ENCODE assay signal across 22 cellular contexts in genomic region chr13:43546821-43547220, GRCh38.
DNase-seq lines count a peak whose midpoint lies in the region; ATAC-seq and TF ChIP-seq lines count a peak whose summit lies in the region.
"Had no signal": no experiment of that assay in that cellular context is flagged by ENCODE, and none has a peak within 500 bp of the region (broad histone marks: within the 10 kb centered on the region; RNA-seq: fewer than 3 reads in every experiment).

No MANE protein-coding gene starts in this region.

- intact Hi-C loops in thyroid gland (cut with DNase I) = no loop called here
- intact Hi-C loops in CD8-positive, alpha-beta T cell (cut with DNase I, micrococcal nuclease) = no loop called here

- POLR2A ChIA-PET in CD8-positive, alpha-beta T cell (lab: Charles Lee) = no interaction called here

- H3K27ac ChIP-seq in thyroid gland = no peak overlapping the region
- H3K27ac ChIP-seq in CD8-positive, alpha-beta T cell (ENCODE audit: low read depth, low read length) = no peak overlapping the region
- H3K27ac ChIP-seq: BLaER1, HL-60, KMS-11, PC-9, SJCRH30 had no signal

- peaks cover 2% of the 10 kb centered on the region for H3K27me3 Mint-ChIP-seq in CD8-positive, alpha-beta T cell (ENCODE audit: low read depth)

- no peaks in the 10 kb centered on the region for H3K9me3 Mint-ChIP-seq in CD8-positive, alpha-beta T cell
- H3K9me3 Mint-ChIP-seq: CD4-positive, alpha-beta T cell; IgD-negative memory B cell; T-cell had no signal

- no peak for TF ChIP-seq POLR2A in thyroid gland (IDR thresholded peaks at IDR 0.05)

- ATAC-seq in CD8-positive, alpha-beta T cell = no peak
- no peak for ATAC-seq in GM19397 (IDR thresholded peaks at IDR 0.05; ENCODE audit: unreplicated experiment)
- ATAC-seq: T-cell had no signal

- no peak overlapping the region for H3K27ac Mint-ChIP-seq in CD8-positive, alpha-beta T cell
- H3K27ac Mint-ChIP-seq: CD4-positive, alpha-beta T cell; IgD-negative memory B cell; T-cell had no signal

- peaks cover 11 to 14% of the 10 kb centered on the region in 2 donors for H3K4me1 ChIP-seq in thyroid gland
- H3K4me1 ChIP-seq in CD8-positive, alpha-beta T cell (ENCODE audit: insufficient read depth, low read length) = no peaks in the 10 kb centered on the region
- H3K4me1 ChIP-seq: BLaER1 had no signal

- no peaks in the 10 kb centered on the region for H3K36me3 ChIP-seq in thyroid gland
- H3K36me3 ChIP-seq in CD8-positive, alpha-beta T cell (ENCODE audit: insufficient read depth, low read length) = no peaks in the 10 kb centered on the region
- H3K36me3 ChIP-seq: BLaER1, SJCRH30 had no signal

- no peaks in the 10 kb centered on the region for H3K4me1 Mint-ChIP-seq in CD8-positive, alpha-beta T cell (ENCODE audit: low read depth)
- H3K4me1 Mint-ChIP-seq: IgD-negative memory B cell had no signal

- H3K4me3 Mint-ChIP-seq in CD8-positive, alpha-beta T cell = no peak overlapping the region
- H3K4me3 Mint-ChIP-seq: CD4-positive, alpha-beta T cell; IgD-negative memory B cell; T-cell had no signal

- DNase-seq in NCI-H748 (lab: John Stamatoyannopoulos, UW; ENCODE audit: unreplicated experiment) = peak; percentile 5
- DNase-seq in NCI-H748 treated with DMSO at 0.1 percent for 48 hours (lab: John Stamatoyannopoulos, UW) = no peak
- DNase-seq in NCI-H69 (lab: John Stamatoyannopoulos, UW) = peak; percentile 8
- peak; percentile 50 for DNase-seq in ecto neural progenitor cell (ENCODE audit: low spot score)
- peak; percentile 40 to 56 for DNase-seq in thyroid gland
- DNase-seq in CD8-positive, alpha-beta T cell = no peak
- no peak for DNase-seq in NCI-H510A (lab: John Stamatoyannopoulos, UW)
- DNase-seq: CD4-positive, alpha-beta T cell; DMS 273 treated with DMSO at 0.1 percent for 48 hours; HCEC 1CT; NCI-H1048; NCI-H1417 treated with DMSO at 0.1 percent for 48 hours; NCI-H2107; NCI-H526 treated with DMSO at 0.1 percent for 48 hours; PC-9; SJCRH30; T-cell had no signal

- H3K27me3 ChIP-seq in thyroid gland = no peaks in the 10 kb centered on the region
- no peaks in the 10 kb centered on the region for H3K27me3 ChIP-seq in CD8-positive, alpha-beta T cell (ENCODE audit: insufficient read depth, low read length)
- H3K27me3 ChIP-seq: BLaER1, SJCRH30 had no signal

- CTCF ChIA-PET in CD8-positive, alpha-beta T cell (lab: Charles Lee) = no interaction called here

- H3K9me3 ChIP-seq in thyroid gland = no peaks in the 10 kb centered on the region
- no peaks in the 10 kb centered on the region for H3K9me3 ChIP-seq in CD8-positive, alpha-beta T cell (ENCODE audit: low read length)
- H3K9me3 ChIP-seq: BLaER1, SJCRH30 had no signal

- no peak for TF ChIP-seq CTCF in thyroid gland (IDR thresholded peaks at IDR 0.05)
- TF ChIP-seq CTCF in CD8-positive, alpha-beta T cell (IDR thresholded peaks at IDR 0.05) = no peak

- H3K4me3 ChIP-seq in thyroid gland (replicated peaks in 1 of 3) = no peak overlapping the region
- no peak overlapping the region for H3K4me3 ChIP-seq in CD8-positive, alpha-beta T cell (ENCODE audit: low read depth, low read length)
- H3K4me3 ChIP-seq: BLaER1, PC-9, SJCRH30 had no signal

- 20 to 24% methylated on average over 3 of the region's 3 CpGs for WGBS in thyroid gland, 2 donors

- no peaks in the 10 kb centered on the region for H3K36me3 Mint-ChIP-seq in CD8-positive, alpha-beta T cell
- H3K36me3 Mint-ChIP-seq: T-cell had no signal

Comparison
In these comparisons a context has a peak if more than half of its experiments do, and no peak if none do; other contexts are left out.
1. DNase-seq: peak in NCI-H748 (single experiment), NCI-H69 (single experiment), ecto neural progenitor cell (single experiment) and thyroid gland (2 of 2); none in NCI-H748 treated with DMSO at 0.1 percent for 48 hours (single experiment), CD8-positive, alpha-beta T cell (0 of 7) and NCI-H510A (single experiment).